26 cellular contexts compared by ENCODE assay signal in the genomic region with DNA sequence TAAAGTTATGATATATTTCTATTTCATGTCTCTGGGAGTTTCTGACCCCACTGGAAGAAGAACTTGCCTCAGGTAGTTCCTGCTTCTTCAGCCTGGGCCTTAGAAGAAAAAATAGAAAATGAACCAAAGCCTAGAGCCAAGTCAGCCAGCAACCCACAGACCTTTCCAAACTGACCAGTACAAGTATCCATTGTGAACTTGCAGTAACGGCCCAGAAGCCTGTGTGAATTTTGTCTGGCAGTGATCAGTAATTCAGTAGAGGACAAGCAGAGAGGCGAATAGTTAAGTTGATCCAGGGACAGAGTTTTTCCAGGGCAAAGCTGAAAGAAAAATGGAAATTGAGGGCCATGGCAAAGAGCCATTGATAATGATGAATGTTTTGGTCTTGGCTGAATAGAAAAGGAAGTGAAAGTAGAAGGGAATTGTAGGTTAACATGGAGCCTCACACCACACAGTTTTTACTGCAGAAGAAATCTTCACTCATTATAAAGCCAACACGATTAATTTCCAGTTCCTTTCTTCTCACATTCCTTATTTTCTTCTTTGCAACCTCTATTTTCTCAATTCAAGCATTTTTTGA.
A peak's percentile ranks its signal among the peaks of the same experiment; 100 is the strongest.
DNase-seq lines count a peak whose midpoint lies in the region; ATAC-seq, FAIRE-seq and TF ChIP-seq lines count a peak whose summit lies in the region.
"Had no signal": no experiment of that assay in that cellular context is flagged by ENCODE, and none has a peak within 500 bp of the region (broad histone marks: within the 10 kb centered on the region; RNA-seq: fewer than 3 reads in every experiment).

No MANE protein-coding gene starts in this region.

- BruUV-seq in endothelial cell of umbilical vein (replicated peaks; lab: Mats Ljungman, UMichigan) (no TSS peak), Calu3 (replicated peaks; lab: Mats Ljungman, UMichigan) (no TSS peak)

- DNase-seq in MV-4-11 (lab: John Stamatoyannopoulos, UW) (peak; percentile 72), endothelial cell of umbilical vein (ENCODE audit: low read depth, low spot score) (peak; percentile 7), sciatic nerve (ENCODE audit: low spot score) (no peak), NCI-H748 (lab: John Stamatoyannopoulos, UW; ENCODE audit: unreplicated experiment) (no peak), Calu3 (no peak), AG20443 (ENCODE audit: low spot score) (no peak)
- DNase-seq in activated CD4-positive, CD25-positive, alpha-beta regulatory T cell treated with anti-CD3 and anti-CD28 coated beads, Interleukin-2, amount 50 U/mL, for 72 hours: no peak
- DNase-seq: activated CD4-positive, alpha-beta T cell treated with anti-CD3 and anti-CD28 coated beads, Interleukin-2, amount 50 U/mL, for 1 hour; CD8-positive, alpha-beta memory T cell; DMS53; effector CD8-positive, alpha-beta T cell; gastrocnemius medialis; lower lobe of right lung; NCI-H187 treated with DMSO at 0.1 percent for 48 hours; NCI-H2227 treated with DMSO at 0.1 percent for 48 hours; NCI-H748 treated with DMSO at 0.1 percent for 48 hours; PC-9; stimulated activated CD4-positive, alpha-beta T cell treated with anti-CD3 and anti-CD28 coated beads, Interleukin-2, amount 100 ng/mL, for 48 hours; stimulated activated naive B cell treated with anti-CD40 and anti-IgM and Interleukin-4, amounts not matched to agents 10 μg/mL and 1 μg/mL and 100 μg/mL, for 72 hours had no signal

- no peak overlapping the region for H3K4me3 Mint-ChIP-seq in Calu3 (ENCODE audit: low read depth, unreplicated experiment)
- H3K4me3 Mint-ChIP-seq: CD8-positive, alpha-beta memory T cell; stimulated activated naive B cell treated with anti-CD40 and anti-IgM and Interleukin-4, amounts not matched to agents 10 μg/mL and 1 μg/mL and 100 μg/mL, for 72 hours; T-helper 1 cell treated with Interleukin-12 subunit alpha and Interleukin-12 subunit beta and Interleukin-4 antibody, amounts not matched to agents 30 μg/mL and 1 μg/mL, for 36 hours had no signal

- no peak for TF ChIP-seq CTCF in endothelial cell of umbilical vein (IDR thresholded peaks at IDR 0.05; ENCODE audit: extremely low read depth in 1 of 2, insufficient read depth in 1 of 2, low read depth in 1 of 2, low read length in 2 of 2)
- no peak for TF ChIP-seq CTCF in Calu3 (IDR thresholded peaks at IDR 0.05; ENCODE audit: unreplicated experiment)

- H3K27ac Mint-ChIP-seq in Calu3 (ENCODE audit: unreplicated experiment): no peak overlapping the region
- H3K27ac Mint-ChIP-seq: activated naive CD4-positive, alpha-beta T cell treated with anti-CD3 and anti-CD28 coated beads, Interleukin-2, amount 50 U/mL, for 72 hours; stimulated activated naive B cell treated with anti-CD40 and anti-IgM and Interleukin-4, amounts not matched to agents 10 μg/mL and 1 μg/mL and 100 μg/mL, for 72 hours; T-helper 1 cell treated with Interleukin-12 subunit alpha and Interleukin-12 subunit beta and Interleukin-4 antibody, amounts not matched to agents 30 μg/mL and 1 μg/mL, for 36 hours had no signal

- H3K4me1 ChIP-seq in endothelial cell of umbilical vein (ENCODE audit: control insufficient read depth, extremely low read depth, insufficient read depth, low read length): no peaks in the 10 kb centered on the region
- H3K4me1 ChIP-seq: gastrocnemius medialis, HAP-1, lower lobe of right lung, SJSA1 had no signal

- dilution Hi-C loops in endothelial cell of umbilical vein (cut with MboI; ENCODE audit: extremely low pct_ligation_motif_present, low sequenced_read_pairs): no loop called here

- no peak overlapping the region for H3K9ac ChIP-seq in endothelial cell of umbilical vein (replicated peaks; ENCODE audit: extremely low read depth, insufficient read depth, low read length)

- no peaks in the 10 kb centered on the region for H3K9me1 ChIP-seq in endothelial cell of umbilical vein (replicated peaks; ENCODE audit: control insufficient read depth, extremely low read depth, insufficient read depth, low read length)

- TF ChIP-seq POLR2A in endothelial cell of umbilical vein (IDR thresholded peaks at IDR 0.05; ENCODE audit: low read depth, low read length): no peak

- peaks cover 2% of the 10 kb centered on the region for H3K9me3 Mint-ChIP-seq in Calu3 (ENCODE audit: low read depth, unreplicated experiment)
- H3K9me3 Mint-ChIP-seq: CD8-positive, alpha-beta memory T cell had no signal

- no peak for FAIRE-seq in endothelial cell of umbilical vein (lab: Jason Lieb, UNC)
- FAIRE-seq: K562, keratinocyte had no signal

- no peak overlapping the region for H3K4me2 ChIP-seq in endothelial cell of umbilical vein (ENCODE audit: insufficient read depth, low read length)
- H3K4me2 ChIP-seq: PC-9 had no signal

- H3K4me3 ChIP-seq in endothelial cell of umbilical vein (replicated peaks in 1 of 3; ENCODE audit: insufficient read depth in 1 of 3, low read depth in 1 of 3, low read length in 3 of 3): no peak overlapping the region
- H3K4me3 ChIP-seq: gastrocnemius medialis, HAP-1, K562, lower lobe of right lung, PC-9, SJSA1 had no signal

- CTCF ChIA-PET in endothelial cell of umbilical vein (lab: Charles Lee): no interaction called here
- CTCF ChIA-PET in Calu3 (lab: Charles Lee): no interaction called here

- H3K4me1 Mint-ChIP-seq in Calu3 (ENCODE audit: low read depth, unreplicated experiment): no peaks in the 10 kb centered on the region

- H3K9me3 ChIP-seq in endothelial cell of umbilical vein (replicated peaks; ENCODE audit: control insufficient read depth, insufficient read depth, low read length): no peaks in the 10 kb centered on the region
- H3K9me3 ChIP-seq: gastrocnemius medialis, HAP-1, lower lobe of right lung, SJSA1 had no signal

- H3K27me3 ChIP-seq in endothelial cell of umbilical vein (ENCODE audit: control insufficient read depth in 2 of 2, insufficient read depth in 2 of 2, low read length in 2 of 2): no peaks in the 10 kb centered on the region
- H3K27me3 ChIP-seq: gastrocnemius medialis, SJSA1 had no signal

- H3K27me3 Mint-ChIP-seq in Calu3 (ENCODE audit: unreplicated experiment): no peaks in the 10 kb centered on the region
- H3K27me3 Mint-ChIP-seq: CD8-positive, alpha-beta memory T cell; stimulated activated naive B cell treated with anti-CD40 and anti-IgM and Interleukin-4, amounts not matched to agents 10 μg/mL and 1 μg/mL and 100 μg/mL, for 72 hours had no signal

- no peaks in the 10 kb centered on the region for H3K36me3 Mint-ChIP-seq in Calu3 (ENCODE audit: insufficient read depth, unreplicated experiment)
- H3K36me3 Mint-ChIP-seq: CD8-positive, alpha-beta memory T cell; stimulated activated naive B cell treated with anti-CD40 and anti-IgM and Interleukin-4, amounts not matched to agents 10 μg/mL and 1 μg/mL and 100 μg/mL, for 72 hours had no signal

- H2AFZ ChIP-seq in endothelial cell of umbilical vein (ENCODE audit: low read depth, low read length): no peak overlapping the region
- H2AFZ ChIP-seq: PC-9 had no signal

- POLR2A ChIA-PET in endothelial cell of umbilical vein (lab: Charles Lee): no interaction called here

- H4K20me1 ChIP-seq in endothelial cell of umbilical vein (replicated peaks; ENCODE audit: control insufficient read depth, extremely low read depth, insufficient read depth, low read length): no peaks in the 10 kb centered on the region

- peak; percentile 42 for ATAC-seq in GM18867 (IDR thresholded peaks at IDR 0.05; ENCODE audit: unreplicated experiment)
- peak; percentile 71 for ATAC-seq in sciatic nerve
- ATAC-seq: activated naive CD4-positive, alpha-beta T cell treated with anti-CD3 and anti-CD28 coated beads, Interleukin-2, amount 50 U/mL, for 72 hours; gastrocnemius medialis; K562; lower lobe of right lung had no signal

- H3K27ac ChIP-seq in endothelial cell of umbilical vein (ENCODE audit: insufficient read depth, low read depth, low read length): no peak overlapping the region
- H3K27ac ChIP-seq: gastrocnemius medialis, lower lobe of right lung, PC-9, SJSA1 had no signal

- intact Hi-C loops in endothelial cell of umbilical vein (cut with micrococcal nuclease): no loop called here
- intact Hi-C loops in sciatic nerve (cut with DNase I): no loop called here
- intact Hi-C loops in Calu3 (cut with micrococcal nuclease; ENCODE audit: unreplicated experiment): no loop called here

- H3K36me3 ChIP-seq in endothelial cell of umbilical vein (ENCODE audit: control insufficient read depth in 2 of 2, extremely low read depth in 1 of 2, insufficient read depth in 2 of 2, low read length in 2 of 2): no peaks in the 10 kb centered on the region
- H3K36me3 ChIP-seq: gastrocnemius medialis, HAP-1, lower lobe of right lung, SJSA1 had no signal

- H3K79me2 ChIP-seq in endothelial cell of umbilical vein (ENCODE audit: control insufficient read depth, insufficient read depth, low read length): no peaks in the 10 kb centered on the region

TF ChIP-seq in endothelial cell of umbilical vein, 7 proteins besides CTCF, POLR2A, EP300 and RAD21:
- no peak for TF ChIP-seq JUN (IDR thresholded peaks at IDR 0.05; ENCODE audit: borderline replicate concordance, insufficient read depth, insufficient read length, low read depth)
- TF ChIP-seq MYC (IDR thresholded peaks at IDR 0.05; ENCODE audit: low read depth, low read length): no peak
- no peak for TF ChIP-seq FOS (IDR thresholded peaks at IDR 0.05; ENCODE audit: borderline replicate concordance, insufficient read depth, low read length)
- TF ChIP-seq, protein P1, sequence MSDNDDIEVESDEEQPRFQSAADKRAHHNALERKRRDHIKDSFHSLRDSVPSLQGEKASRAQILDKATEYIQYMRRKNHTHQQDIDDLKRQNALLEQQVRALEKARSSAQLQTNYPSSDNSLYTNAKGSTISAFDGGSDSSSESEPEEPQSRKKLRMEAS (IDR thresholded peaks at IDR 0.05; ENCODE audit: insufficient read depth, insufficient read length): no peak

Comparison
In these comparisons a context has a peak if more than half of its experiments do, and no peak if none do; other contexts are left out.
1. DNase-seq: peak in MV-4-11 (single experiment) and endothelial cell of umbilical vein (single experiment); none in sciatic nerve (single experiment), activated CD4-positive, CD25-positive, alpha-beta regulatory T cell treated with anti-CD3 and anti-CD28 coated beads, Interleukin-2, amount 50 U/mL, for 72 hours (single experiment), NCI-H748 (single experiment), Calu3 (single experiment) and AG20443 (single experiment).